In genomic region chr4:138242076-138242829, GRCh38 we compare ENCODE assay signal across 8 cellular contexts. TPM values are rescaled to one million over a fixed set of nuclear protein-coding genes. Genes with fewer than 3 reads are reported as not detected.
DNase-seq lines count a peak whose midpoint lies in the region; ATAC-seq and TF ChIP-seq lines count a peak whose summit lies in the region.

Gene SLC7A11 (minus strand): TSS chr4:138242349. CDS start chr4:138242069, 280 bp downstream.

- H3K79me2 ChIP-seq in OCI-LY1 (ENCODE audit: insufficient read depth, low read length) (peaks cover 16% of the 10 kb centered on the region; the same call in 1 of the 2 replicates), osteoblast (ENCODE audit: insufficient read depth, low read length) (peaks cover 19% of the 10 kb centered on the region)

- no peaks in the 10 kb centered on the region for H3K36me3 ChIP-seq in HUES64 (ENCODE audit: insufficient read depth, low read length)
- no peaks in the 10 kb centered on the region; the same call in 1 of the 2 replicates for H3K36me3 ChIP-seq in OCI-LY1 (ENCODE audit: insufficient read depth, low read length)
- no peaks in the 10 kb centered on the region for H3K36me3 ChIP-seq in osteoblast (ENCODE audit: insufficient read depth, low read length)

- H3K4me1 ChIP-seq in HUES64 (ENCODE audit: insufficient read depth, low read length) (peaks cover 24% of the 10 kb centered on the region), OCI-LY1 (ENCODE audit: insufficient read depth, low read length, severe bottlenecking) (peaks cover 56% of the 10 kb centered on the region), osteoblast (ENCODE audit: insufficient read depth, low read length) (peaks cover 11% of the 10 kb centered on the region)

- H3K4me3 Mint-ChIP-seq in activated naive CD4-positive, alpha-beta T cell treated with anti-CD3 and anti-CD28 coated beads, Interleukin-2, amount 50 U/mL, for 24 hours, result peak within 1 kb of the TSS; percentile 87

- H3K27me3 ChIP-seq in HUES64 (ENCODE audit: insufficient read depth, low read length) (no peaks in the 10 kb centered on the region), OCI-LY1 (ENCODE audit: insufficient read depth, low read length) (no peaks in the 10 kb centered on the region), osteoblast (ENCODE audit: insufficient read depth, low read length) (no peaks in the 10 kb centered on the region)

- no peaks in the 10 kb centered on the region for H4K20me1 ChIP-seq in OCI-LY1 (ENCODE audit: insufficient read depth, low read length)
- H4K20me1 ChIP-seq in osteoblast (ENCODE audit: insufficient read depth, low read length), result no peaks in the 10 kb centered on the region

- peak; percentile 98 for ATAC-seq in GM21529 (IDR thresholded peaks at IDR 0.05; ENCODE audit: unreplicated experiment)

- H3K4me2 ChIP-seq in OCI-LY1 (ENCODE audit: low read length) (peak within 1 kb of the TSS; percentile 85), osteoblast (ENCODE audit: insufficient read depth, low read length) (peak within 1 kb of the TSS; percentile 87)

- TF ChIP-seq CTCF in OCI-LY1 (IDR thresholded peaks at IDR 0.05; ENCODE audit: low read length), result no peak
- TF ChIP-seq CTCF in osteoblast (IDR thresholded peaks at IDR 0.05; ENCODE audit: extremely low read depth, low read depth, low read length), result no peak

- H3K27me3 Mint-ChIP-seq in activated naive CD4-positive, alpha-beta T cell treated with anti-CD3 and anti-CD28 coated beads, Interleukin-2, amount 50 U/mL, for 24 hours, result no peaks in the 10 kb centered on the region

- no peaks in the 10 kb centered on the region for H3F3A ChIP-seq in OCI-LY1 (ENCODE audit: insufficient read depth, low read length)

- H3K4me3 ChIP-seq in HUES64 (ENCODE audit: low read length) (peak within 1 kb of the TSS; percentile 72), OCI-LY1 (ENCODE audit: low read depth, low read length, poor library complexity, severe bottlenecking) (peak within 1 kb of the TSS; percentile 70), osteoblast (ENCODE audit: insufficient read depth, low read length) (peak within 1 kb of the TSS; percentile 67)

- H3K9ac ChIP-seq in HUES64 (ENCODE audit: low read depth, low read length) (peak within 1 kb of the TSS; percentile 86), OCI-LY1 (ENCODE audit: low read length) (peak within 1 kb of the TSS; percentile 73)

- no peaks in the 10 kb centered on the region for H3K9me3 ChIP-seq in HUES64 (ENCODE audit: insufficient read depth, low read depth, low read length)
- no peaks in the 10 kb centered on the region for H3K9me3 ChIP-seq in OCI-LY1 (ENCODE audit: low read length)
- H3K9me3 ChIP-seq in osteoblast (ENCODE audit: low read depth, low read length), result no peaks in the 10 kb centered on the region

- H3K9me3 Mint-ChIP-seq in activated naive CD4-positive, alpha-beta T cell treated with anti-CD3 and anti-CD28 coated beads, Interleukin-2, amount 50 U/mL, for 24 hours, result no peaks in the 10 kb centered on the region

- DNase-seq in ELR (ENCODE audit: low read depth) (peak; percentile 99), globus pallidus (ENCODE audit: low spot score) (peak; percentile 63), osteoblast (ENCODE audit: insufficient read length, low spot score, missing footprints) (peak; percentile 35), middle frontal gyrus (ENCODE audit: extremely low spot score, low spot score) (no peak)

- H3K27ac Mint-ChIP-seq in activated naive CD4-positive, alpha-beta T cell treated with anti-CD3 and anti-CD28 coated beads, Interleukin-2, amount 50 U/mL, for 24 hours, result peak within 1 kb of the TSS; percentile 86

- H3K27ac ChIP-seq in HUES64 (ENCODE audit: low read depth, low read length) (peak within 1 kb of the TSS; percentile 99), OCI-LY1 (ENCODE audit: low read depth, low read length, poor library complexity, severe bottlenecking) (peak within 1 kb of the TSS; percentile 86), osteoblast (ENCODE audit: low read depth, low read length) (peak within 1 kb of the TSS; percentile 97)

- H3K36me3 Mint-ChIP-seq in activated naive CD4-positive, alpha-beta T cell treated with anti-CD3 and anti-CD28 coated beads, Interleukin-2, amount 50 U/mL, for 24 hours, result no peaks in the 10 kb centered on the region

- WGBS in HUES64, result 5% methylated on average over 10 of the region's 12 CpGs

- no peaks in the 10 kb centered on the region for H3K9me2 ChIP-seq in OCI-LY1 (ENCODE audit: low read depth, low read length)

- H2AFZ ChIP-seq in OCI-LY1 (ENCODE audit: low read length) (peak within 1 kb of the TSS; percentile 80; the same call in 1 of the 2 replicates), osteoblast (ENCODE audit: low read length) (peak within 1 kb of the TSS; percentile 66)

- H3K4me1 Mint-ChIP-seq in activated naive CD4-positive, alpha-beta T cell treated with anti-CD3 and anti-CD28 coated beads, Interleukin-2, amount 50 U/mL, for 24 hours, result peaks cover 11% of the 10 kb centered on the region

RNA-seq across cellular contexts. Expression of gene SLC7A11, which starts in this region (rescaled TPM):
- 11.8 TPM for polyA plus RNA-seq in HUES64 (2013, experiment 1 of 2)
- polyA plus RNA-seq in HUES64 (2013, experiment 2 of 2), result 10.0 TPM
- 46.3 and 55.7 TPM in 2 replicates for total RNA-seq in osteoblast
